ENCODE assay signal across 8 cellular contexts in the genomic region with DNA sequence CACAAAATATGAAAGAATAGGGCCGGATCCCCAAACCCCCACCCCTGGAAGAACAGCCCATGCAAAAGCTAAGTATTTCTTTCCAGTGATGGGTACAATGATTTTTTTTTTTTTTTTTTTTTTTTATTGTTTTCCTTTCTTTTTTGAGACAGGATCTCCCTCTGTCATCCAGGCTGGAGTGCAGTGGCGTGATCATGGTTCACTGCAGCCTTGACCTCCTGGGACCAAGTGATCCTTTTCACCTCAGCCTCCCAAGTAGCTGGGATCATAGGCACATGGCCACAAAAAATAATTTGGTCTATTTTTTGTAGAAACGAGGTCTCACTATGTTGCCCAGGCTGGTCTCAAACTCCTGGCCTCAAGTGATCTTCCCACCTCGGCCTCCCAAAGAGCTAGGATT. TPM values are rescaled to one million over a fixed set of nuclear protein-coding genes. Genes with fewer than 3 reads are reported as not detected.
A peak's percentile ranks its signal among the peaks of the same experiment; 100 is the strongest.
DNase-seq lines count a peak whose midpoint lies in the region; TF ChIP-seq lines count a peak whose summit lies in the region.
"Not testable (repeated sequence)": the region's sequence is repeated elsewhere in the genome, so short reads cannot be mapped to it uniquely, and the experiment has no call there.

No MANE protein-coding gene starts in this region.

- H2AFZ ChIP-seq in GM23248 = not testable (repeated sequence)

- H3K4me1 ChIP-seq in GM23248 (ENCODE audit: insufficient read depth) (peaks cover 29% of the 10 kb centered on the region), right atrium auricular region (peaks cover 0 to 15% of the 10 kb centered on the region in 2 donors), sigmoid colon (peaks cover 0 to 39% (median 31%) of the 10 kb centered on the region in 4 donors)

- POLR2A ChIA-PET in RWPE1 (lab: Yijun Ruan, JAX; ENCODE audit: low non-redundant PET) = interaction anchor here (0.6 kb wide), 1 partner anchor 199 kb away, joined by 7 read pairs; no protein-coding TSS in a partner anchor

- not testable (repeated sequence) for H3K4me2 ChIP-seq in GM23248 (ENCODE audit: unreplicated experiment)

- not testable (repeated sequence) for TF ChIP-seq CTCF in RWPE1 (conservative IDR thresholded peaks at IDR 0.05; ENCODE audit: low read depth); right atrium auricular region (IDR thresholded peaks at IDR 0.05); sigmoid colon (IDR thresholded peaks at IDR 0.05)

- peaks cover 21% of the 10 kb centered on the region; the same call in 1 of the 2 replicates for H3F3A ChIP-seq in GM23248 (ENCODE audit: insufficient read depth)

- not testable (repeated sequence) for H3K27me3 ChIP-seq in GM23248 (replicated peaks; ENCODE audit: insufficient read depth); right atrium auricular region; sigmoid colon

- H3K27ac ChIP-seq in GM23248 (peak overlapping the region; percentile 36), RWPE1 (peak overlapping the region; percentile 91), epithelial cell of prostate (peak overlapping the region; percentile 29), sigmoid colon (peak overlapping the region in 3 of 4 donors; percentile 63 to 81 (median 70))
- H3K27ac ChIP-seq in right atrium auricular region = not testable (repeated sequence)

- not testable (repeated sequence) for H4K20me1 ChIP-seq in GM23248 (ENCODE audit: insufficient read depth)

- in situ Hi-C loops in GM23248 (cut with MboI) = not testable (repeated sequence)

- not testable (repeated sequence) for TF ChIP-seq POLR2A in sigmoid colon (IDR thresholded peaks at IDR 0.05)

- H3K9ac ChIP-seq in GM23248 = not testable (repeated sequence)

- intact Hi-C loops in sigmoid colon (cut with DNase I) = not testable (repeated sequence)

- not testable (repeated sequence) for DNase-seq in GM23248; RWPE1 (ENCODE audit: low spot score); epithelial cell of prostate (ENCODE audit: low read depth, low spot score)
- peak; percentile 17 for DNase-seq in activated CD8-positive, alpha-beta memory T cell treated with anti-CD3 and anti-CD28 coated beads, Interleukin-2, amount 50 U/mL, for 48 hours
- DNase-seq in right atrium auricular region (ENCODE audit: low spot score) (peak; percentile 36), mesenteric fat pad (ENCODE audit: low spot score) (peak; percentile 57), sigmoid colon (peak; percentile 21), ureter (ENCODE audit: low spot score) (peak; percentile 9)

- not testable (repeated sequence) for H3K4me3 ChIP-seq in GM23248, right atrium auricular region, sigmoid colon

- H3K9me2 ChIP-seq in GM23248 (ENCODE audit: insufficient read depth) = not testable (repeated sequence)

- not testable (repeated sequence) for H3K79me2 ChIP-seq in GM23248 (ENCODE audit: insufficient read depth)

- not testable (repeated sequence) for TF ChIP-seq EP300 in sigmoid colon (IDR thresholded peaks at IDR 0.05)

- CTCF ChIA-PET in RWPE1 (lab: Yijun Ruan, JAX) = interaction anchor here (0.7 kb wide), 1 partner anchor 872 kb away, joined by 6 read pairs; no protein-coding TSS in a partner anchor

- not testable (repeated sequence) for H3K36me3 ChIP-seq in GM23248 (ENCODE audit: low read depth); right atrium auricular region; sigmoid colon

- H3K9me3 ChIP-seq in GM23248 (ENCODE audit: low read depth); right atrium auricular region; sigmoid colon: not testable (repeated sequence)

- 96 to 98% methylated on average over 4 of the region's 4 CpGs for WGBS in GM23248 (ENCODE audit: low coverage in 1 of 2, low lambda C conversion rate in 2 of 2, missing lambda C conversion rate in 2 of 2), 2 experiments
- WGBS in sigmoid colon, 2 donors = 91 to 93% methylated on average over 4 of the region's 4 CpGs

RNA-seq across cellular contexts. Expression of a gene that starts 16.0 kb away (rescaled TPM):
- 145 and 147 TPM in 2 replicates for total RNA-seq in GM23248 (2014; rRNA removed; shearing (Covaris generic))
- polyA plus RNA-seq in GM23248 (2016; fragmentation: Nextera tagmentation; extraction: Ambion mirVana) (259 and 268 TPM in 2 replicates), sigmoid colon (100 to 1,000 TPM; 232 to 437 (median 282) TPM)
- total RNA-seq in right atrium auricular region (100 to 1,000 TPM; 278 to 454 TPM), mesenteric fat pad (164 TPM), sigmoid colon (100 to 1,000 TPM; 205 to 253 (median 232) TPM), ureter (124 TPM)

RNA-seq across cellular contexts. Expression of a gene that starts 41.1 kb away (rescaled TPM):
- 12.6 and 38.3 TPM in 2 replicates for total RNA-seq in GM23248 (2014; rRNA removed; shearing (Covaris generic))
- 8.8 and 9.3 TPM in 2 replicates for polyA plus RNA-seq in GM23248 (2016; fragmentation: Nextera tagmentation; extraction: Ambion mirVana)
- 10 to 100 TPM; 44.1 to 52.4 TPM for total RNA-seq in right atrium auricular region
- total RNA-seq in mesenteric fat pad = 19.6 TPM
- 10 to 100 TPM in 2 of 4 donors, 1 to 10 TPM in 2; 7.8 to 11.4 (median 10.3) TPM for total RNA-seq in sigmoid colon
- 100 to 1,000 TPM in 2 of 3 donors, 10 to 100 TPM in 1; 56.5 to 147 (median 105) TPM for polyA plus RNA-seq in sigmoid colon
- 34.6 TPM for total RNA-seq in ureter
